Comparison of ENCODE assay signal across 8 cellular contexts in genomic region chr22:41403532-41404318, GRCh38. TPM values are rescaled to one million over a fixed set of nuclear protein-coding genes. Genes with fewer than 3 reads are reported as not detected.
A peak's percentile ranks its signal among the peaks of the same experiment; 100 is the strongest.
DNase-seq lines count a peak whose midpoint lies in the region; ATAC-seq and TF ChIP-seq lines count a peak whose summit lies in the region.

No MANE protein-coding gene starts in this region.

- peak in 1 of 2 donors; percentile 21 for TF ChIP-seq POLR2A in thyroid gland (IDR thresholded peaks at IDR 0.05)

- H3K9ac ChIP-seq in SU-DHL-6 (ENCODE audit: low read length): no peak overlapping the region
- no peak overlapping the region for H3K9ac ChIP-seq in parathyroid adenoma

- no peaks in the 10 kb centered on the region for H4K20me1 ChIP-seq in SU-DHL-6 (ENCODE audit: low read depth, low read length)

- no peaks in the 10 kb centered on the region for H3K79me2 ChIP-seq in SU-DHL-6 (ENCODE audit: insufficient read depth, low read length)
- no peaks in the 10 kb centered on the region for H3K79me2 ChIP-seq in parathyroid adenoma

- H3K36me3 Mint-ChIP-seq in activated naive CD4-positive, alpha-beta T cell treated with anti-CD3 and anti-CD28 coated beads, Interleukin-2, amount 50 U/mL, for 72 hours: no peaks in the 10 kb centered on the region

- ATAC-seq in GM21515 (IDR thresholded peaks at IDR 0.05; ENCODE audit: unreplicated experiment): peak; percentile 64
- peak; percentile 100 for ATAC-seq in activated naive CD4-positive, alpha-beta T cell treated with anti-CD3 and anti-CD28 coated beads, Interleukin-2, amount 50 U/mL, for 72 hours

- WGBS in thyroid gland, 2 donors: 19 to 20% methylated on average over 15 of the region's 18 CpGs

- H3K4me1 ChIP-seq in parathyroid adenoma (peaks cover 7% of the 10 kb centered on the region), thyroid gland (peaks cover 23 to 25% of the 10 kb centered on the region in 2 donors)

- H3K27me3 ChIP-seq in SU-DHL-6 (ENCODE audit: low read length): no peaks in the 10 kb centered on the region
- H3K27me3 ChIP-seq in parathyroid adenoma (ENCODE audit: control insufficient read depth, insufficient read depth, low read length): no peaks in the 10 kb centered on the region
- H3K27me3 ChIP-seq in thyroid gland: no peaks in the 10 kb centered on the region

- H3K4me2 ChIP-seq in SU-DHL-6 (ENCODE audit: low read depth, low read length, poor library complexity, severe bottlenecking) (peak overlapping the region; percentile 15), parathyroid adenoma (ENCODE audit: low read length) (peak overlapping the region; percentile 11)

- no peaks in the 10 kb centered on the region for H3K9me2 ChIP-seq in SU-DHL-6 (replicated peaks; ENCODE audit: insufficient read depth, low read length)

- TF ChIP-seq CTCF in SU-DHL-6 (IDR thresholded peaks at IDR 0.05; ENCODE audit: insufficient read depth, low read length, poor library complexity, severe bottlenecking) (peak; percentile 91), parathyroid adenoma (IDR thresholded peaks at IDR 0.05) (peak; percentile 91), thyroid gland (IDR thresholded peaks at IDR 0.05) (peak; percentile 71 to 99 (median 98))

- peaks cover 5% of the 10 kb centered on the region; the same call in 1 of the 2 replicates for H3F3A ChIP-seq in SU-DHL-6 (ENCODE audit: insufficient read depth)

- H3K4me3 ChIP-seq in SU-DHL-6 (ENCODE audit: insufficient read depth, low read length, poor library complexity, severe bottlenecking): no peak overlapping the region
- peak overlapping the region; percentile 28 for H3K4me3 ChIP-seq in parathyroid adenoma (ENCODE audit: low read depth, low read length)
- H3K4me3 ChIP-seq in thyroid gland (replicated peaks in 1 of 3): no peak overlapping the region

- no peaks in the 10 kb centered on the region for H3K9me3 Mint-ChIP-seq in activated naive CD4-positive, alpha-beta T cell treated with anti-CD3 and anti-CD28 coated beads, Interleukin-2, amount 50 U/mL, for 72 hours

- H2AFZ ChIP-seq in SU-DHL-6 (ENCODE audit: low read depth, low read length, severe bottlenecking) (peak overlapping the region; percentile 69), parathyroid adenoma (peak overlapping the region; percentile 66)

- peak; percentile 86 for DNase-seq in COR-L47 (lab: John Stamatoyannopoulos, UW)
- DNase-seq in NAMALWA (ENCODE audit: low spot score): peak; percentile 92
- peak; percentile 89 for DNase-seq in activated naive CD4-positive, alpha-beta T cell treated with anti-CD3 and anti-CD28 coated beads, Interleukin-2, amount 50 U/mL, for 72 hours (ENCODE audit: low spot score in 2 of 2)
- peak; percentile 50 for DNase-seq in glomerular endothelial cell (ENCODE audit: extremely low read depth, low read depth, low spot score)
- peak; percentile 92 to 97 for DNase-seq in thyroid gland

- intact Hi-C loops in thyroid gland (cut with DNase I): loop anchor here (5.0 kb wide), 1 partner anchor 114 kb away; no protein-coding TSS in a partner anchor

- H3K36me3 ChIP-seq in SU-DHL-6 (ENCODE audit: low read length) (no peaks in the 10 kb centered on the region), parathyroid adenoma (ENCODE audit: control insufficient read depth, insufficient read depth, low read length) (no peaks in the 10 kb centered on the region), thyroid gland (no peaks in the 10 kb centered on the region)

- H3K27ac Mint-ChIP-seq in activated naive CD4-positive, alpha-beta T cell treated with anti-CD3 and anti-CD28 coated beads, Interleukin-2, amount 50 U/mL, for 72 hours: no peak overlapping the region

- H3K9me3 ChIP-seq in SU-DHL-6 (ENCODE audit: insufficient read depth, low read length) (no peaks in the 10 kb centered on the region), parathyroid adenoma (ENCODE audit: control insufficient read depth, low read length) (no peaks in the 10 kb centered on the region), thyroid gland (no peaks in the 10 kb centered on the region)

- H3K27ac ChIP-seq in SU-DHL-6 (ENCODE audit: low read depth, low read length) (no peak overlapping the region), parathyroid adenoma (no peak overlapping the region), thyroid gland (peak overlapping the region in 1 of 3 donors; percentile 52)

RNA-seq across cellular contexts. Expression of gene TEF, which starts 22.0 kb away (rescaled TPM):
- 10 to 100 TPM in 1 of 2 donors, 1 to 10 TPM in 1; 1.9 to 15.8 TPM for total RNA-seq in activated naive CD4-positive, alpha-beta T cell treated with anti-CD3 and anti-CD28 coated beads, Interleukin-2, amount 50 U/mL, for 72 hours
- total RNA-seq in glomerular endothelial cell (5.0 and 8.1 TPM in 2 replicates), thyroid gland (10 to 100 TPM; 15.9 to 41.1 (median 22.9) TPM)

RNA-seq across cellular contexts. Expression of gene TOB2, which starts 42.9 kb away (rescaled TPM):
- 10 to 100 TPM; 28.1 to 29.9 TPM for total RNA-seq in activated naive CD4-positive, alpha-beta T cell treated with anti-CD3 and anti-CD28 coated beads, Interleukin-2, amount 50 U/mL, for 72 hours
- 45.5 and 49.9 TPM in 2 replicates for total RNA-seq in glomerular endothelial cell
- 100 to 1,000 TPM in 3 of 4 donors, 10 to 100 TPM in 1; 66.5 to 130 (median 115) TPM for total RNA-seq in thyroid gland
